In genomic region chr1:12485231-12486172, GRCh38 we compare ENCODE assay signal across 10 cellular contexts.
A peak's percentile ranks its signal among the peaks of the same experiment; 100 is the strongest.
DNase-seq lines count a peak whose midpoint lies in the region; ATAC-seq and TF ChIP-seq lines count a peak whose summit lies in the region.
"Had no signal": no experiment of that assay in that cellular context is flagged by ENCODE, and none has a peak within 500 bp of the region (broad histone marks: within the 10 kb centered on the region; RNA-seq: fewer than 3 reads in every experiment).

No MANE protein-coding gene starts in this region.

- TF ChIP-seq POLR2A in body of pancreas (IDR thresholded peaks at IDR 0.05) (no peak), thyroid gland (IDR thresholded peaks at IDR 0.05) (no peak)

- intact Hi-C loops in body of pancreas (cut with DNase I) (no loop called here), left lung (cut with DNase I) (no loop called here), thyroid gland (cut with DNase I) (no loop called here)
- intact Hi-C loops in CD4-positive, alpha-beta T cell (cut with DNase I, micrococcal nuclease) = no loop called here
- intact Hi-C loops in activated CD4-positive, alpha-beta T cell treated with anti-CD3 and anti-CD28 coated beads for 36 hours (cut with DNase I, micrococcal nuclease) = no loop called here

- H3K27me3 ChIP-seq in body of pancreas (no peaks in the 10 kb centered on the region), left lung (no peaks in the 10 kb centered on the region), thyroid gland (no peaks in the 10 kb centered on the region)
- no peaks in the 10 kb centered on the region for H3K27me3 ChIP-seq in CD4-positive, alpha-beta T cell (ENCODE audit: control insufficient read depth, insufficient read depth, low read length)
- H3K27me3 ChIP-seq: spleen had no signal

- TF ChIP-seq CTCF in HFF-Myc (IDR thresholded peaks at IDR 0.05; ENCODE audit: low read depth, low read length, missing control alignments) = no peak
- TF ChIP-seq CTCF in body of pancreas (IDR thresholded peaks at IDR 0.05) = no peak
- TF ChIP-seq CTCF in left lung (IDR thresholded peaks at IDR 0.05) = no peak
- TF ChIP-seq CTCF in thyroid gland (IDR thresholded peaks at IDR 0.05) = no peak
- TF ChIP-seq CTCF in CD4-positive, alpha-beta T cell (IDR thresholded peaks at IDR 0.05) = no peak

- H3K9me3 ChIP-seq in body of pancreas (no peaks in the 10 kb centered on the region), left lung (no peaks in the 10 kb centered on the region), thyroid gland (no peaks in the 10 kb centered on the region)
- H3K9me3 ChIP-seq in CD4-positive, alpha-beta T cell (ENCODE audit: control insufficient read depth, low read length) = no peaks in the 10 kb centered on the region
- H3K9me3 ChIP-seq: spleen had no signal

- peak overlapping the region in 3 of 4 donors; percentile 42 to 64 (median 55) for H3K27ac ChIP-seq in body of pancreas
- H3K27ac ChIP-seq in left lung = peak overlapping the region; percentile 25 to 43
- peak overlapping the region; percentile 88 to 97 (median 93) for H3K27ac ChIP-seq in thyroid gland
- no peak overlapping the region for H3K27ac ChIP-seq in CD4-positive, alpha-beta T cell (ENCODE audit: low read depth, low read length)
- H3K27ac ChIP-seq: spleen had no signal

- H3K27me3 Mint-ChIP-seq in activated T-cell treated with anti-CD3 and anti-CD28 coated beads, Interleukin-2, amount 50 U/mL, for 24 hours = no peaks in the 10 kb centered on the region
- no peaks in the 10 kb centered on the region for H3K27me3 Mint-ChIP-seq in CD4-positive, alpha-beta T cell
- no peaks in the 10 kb centered on the region for H3K27me3 Mint-ChIP-seq in activated CD4-positive, alpha-beta T cell treated with anti-CD3 and anti-CD28 coated beads for 36 hours

- H3K36me3 Mint-ChIP-seq in activated T-cell treated with anti-CD3 and anti-CD28 coated beads, Interleukin-2, amount 50 U/mL, for 24 hours (ENCODE audit: low read depth) = peaks cover 58% of the 10 kb centered on the region
- H3K36me3 Mint-ChIP-seq in CD4-positive, alpha-beta T cell (ENCODE audit: low read depth) = peaks cover 56% of the 10 kb centered on the region
- peaks cover 28% of the 10 kb centered on the region for H3K36me3 Mint-ChIP-seq in activated CD4-positive, alpha-beta T cell treated with anti-CD3 and anti-CD28 coated beads for 36 hours (ENCODE audit: low read depth)

- peak; percentile 62 for DNase-seq in HFF-Myc (ENCODE audit: extremely low read depth, low read depth)
- no peak for DNase-seq in body of pancreas
- no peak for DNase-seq in left lung
- DNase-seq in thyroid gland = peak; percentile 28 to 33
- DNase-seq in activated T-cell treated with anti-CD3 and anti-CD28 coated beads, Interleukin-2, amount 50 U/mL, for 24 hours = no peak
- DNase-seq in CD4-positive, alpha-beta T cell = no peak
- DNase-seq in activated CD4-positive, alpha-beta T cell treated with anti-CD3 and anti-CD28 coated beads for 36 hours = no peak
- DNase-seq: MV-4-11, NCI-H526 treated with DMSO at 0.1 percent for 48 hours, spleen had no signal

- ATAC-seq in body of pancreas = peak; percentile 60
- ATAC-seq in left lung = peak; percentile 4
- ATAC-seq in CD4-positive, alpha-beta T cell (ENCODE audit: poor library complexity) = no peak
- ATAC-seq in activated CD4-positive, alpha-beta T cell treated with anti-CD3 and anti-CD28 coated beads for 36 hours = no peak

- no peak overlapping the region for H3K4me3 Mint-ChIP-seq in activated T-cell treated with anti-CD3 and anti-CD28 coated beads, Interleukin-2, amount 50 U/mL, for 24 hours
- H3K4me3 Mint-ChIP-seq in CD4-positive, alpha-beta T cell = no peak overlapping the region
- H3K4me3 Mint-ChIP-seq in activated CD4-positive, alpha-beta T cell treated with anti-CD3 and anti-CD28 coated beads for 36 hours = no peak overlapping the region

- 45 to 55% methylated on average over 13 of the region's 13 CpGs for WGBS in body of pancreas, 2 donors
- 61 to 67% methylated on average over 13 of the region's 13 CpGs for WGBS in thyroid gland, 2 donors

- peaks cover 21% of the 10 kb centered on the region for H3K4me1 Mint-ChIP-seq in activated T-cell treated with anti-CD3 and anti-CD28 coated beads, Interleukin-2, amount 50 U/mL, for 24 hours (ENCODE audit: low read depth)
- peaks cover 26% of the 10 kb centered on the region for H3K4me1 Mint-ChIP-seq in CD4-positive, alpha-beta T cell (ENCODE audit: low read depth)
- H3K4me1 Mint-ChIP-seq in activated CD4-positive, alpha-beta T cell treated with anti-CD3 and anti-CD28 coated beads for 36 hours = peaks cover 21% of the 10 kb centered on the region

- H3K4me1 ChIP-seq in body of pancreas (peaks cover 42% of the 10 kb centered on the region), left lung (peaks cover 23 to 28% of the 10 kb centered on the region in 2 donors), thyroid gland (peaks cover 45 to 77% of the 10 kb centered on the region in 2 donors)

- H3K9me3 Mint-ChIP-seq in activated T-cell treated with anti-CD3 and anti-CD28 coated beads, Interleukin-2, amount 50 U/mL, for 24 hours = no peaks in the 10 kb centered on the region
- H3K9me3 Mint-ChIP-seq in CD4-positive, alpha-beta T cell = no peaks in the 10 kb centered on the region
- H3K9me3 Mint-ChIP-seq in activated CD4-positive, alpha-beta T cell treated with anti-CD3 and anti-CD28 coated beads for 36 hours (ENCODE audit: low read depth) = no peaks in the 10 kb centered on the region

- H3K27ac Mint-ChIP-seq in activated T-cell treated with anti-CD3 and anti-CD28 coated beads, Interleukin-2, amount 50 U/mL, for 24 hours = no peak overlapping the region
- H3K27ac Mint-ChIP-seq in CD4-positive, alpha-beta T cell = no peak overlapping the region
- no peak overlapping the region for H3K27ac Mint-ChIP-seq in activated CD4-positive, alpha-beta T cell treated with anti-CD3 and anti-CD28 coated beads for 36 hours

- H3K4me3 ChIP-seq in HFF-Myc (replicated peaks; ENCODE audit: low read depth, low read length) (no peak overlapping the region), body of pancreas (no peak overlapping the region), left lung (no peak overlapping the region), thyroid gland (replicated peaks in 1 of 3) (no peak overlapping the region)
- H3K4me3 ChIP-seq: spleen had no signal

- POLR2A ChIA-PET in CD4-positive, alpha-beta T cell (lab: Charles Lee) = interaction anchor here (1.2 kb wide), 1 partner anchor 134 kb away, joined by 3 read pairs; no protein-coding TSS in a partner anchor
- POLR2A ChIA-PET in activated CD4-positive, alpha-beta T cell treated with anti-CD3 and anti-CD28 coated beads for 36 hours (lab: Charles Lee) = no interaction called here

- H3K36me3 ChIP-seq in body of pancreas (replicated peaks in 1 of 2; ENCODE audit: insufficient read depth in 1 of 2, low read depth in 2 of 2) = no peaks in the 10 kb centered on the region
- peaks cover 0 to 6% of the 10 kb centered on the region in 2 donors for H3K36me3 ChIP-seq in left lung
- no peaks in the 10 kb centered on the region for H3K36me3 ChIP-seq in thyroid gland

- CTCF ChIA-PET in CD4-positive, alpha-beta T cell (lab: Charles Lee) = no interaction called here
- CTCF ChIA-PET in activated CD4-positive, alpha-beta T cell treated with anti-CD3 and anti-CD28 coated beads for 36 hours (lab: Charles Lee) = no interaction called here

Comparison
In these comparisons a context has a peak if more than half of its experiments do, and no peak if none do; other contexts are left out.
1. DNase-seq: peak in HFF-Myc (single experiment) and thyroid gland (2 of 2); none in body of pancreas (0 of 4), left lung (0 of 2), activated T-cell treated with anti-CD3 and anti-CD28 coated beads, Interleukin-2, amount 50 U/mL, for 24 hours (single experiment), CD4-positive, alpha-beta T cell (0 of 10) and activated CD4-positive, alpha-beta T cell treated with anti-CD3 and anti-CD28 coated beads for 36 hours (single experiment).
2. ATAC-seq: peak in body of pancreas (single experiment) and left lung (single experiment); none in CD4-positive, alpha-beta T cell (single experiment) and activated CD4-positive, alpha-beta T cell treated with anti-CD3 and anti-CD28 coated beads for 36 hours (single experiment).